Comparison of ENCODE assay signal across 18 cellular contexts in genomic region chr7:140294454-140294853, GRCh38.
A peak's percentile ranks its signal among the peaks of the same experiment; 100 is the strongest.
DNase-seq lines count a peak whose midpoint lies in the region; ATAC-seq, FAIRE-seq and TF ChIP-seq lines count a peak whose summit lies in the region.
"Had no signal": no experiment of that assay in that cellular context is flagged by ENCODE, and none has a peak within 500 bp of the region (broad histone marks: within the 10 kb centered on the region; RNA-seq: fewer than 3 reads in every experiment).

No MANE protein-coding gene starts in this region.

- H3K27ac ChIP-seq in HepG2 (ENCODE audit: extremely low read length, insufficient read depth, low read length) (no peak overlapping the region), right lobe of liver (no peak overlapping the region), GM12878 (ENCODE audit: control insufficient read depth, insufficient read depth) (no peak overlapping the region)
- H3K27ac ChIP-seq: BLaER1 had no signal

- POLR2A ChIA-PET in HepG2 (lab: Yijun Ruan, JAX) (no interaction called here), GM12878 (lab: Charles Lee) (no interaction called here)

- TF ChIP-seq EP300 in HepG2 (IDR thresholded peaks at IDR 0.05; ENCODE audit: low read depth in 2 of 2, low read length in 2 of 2) (no peak), HepG2 (CRISPR knock-in tag; IDR thresholded peaks at IDR 0.05; ENCODE audit: borderline replicate concordance) (no peak), GM12878 (IDR thresholded peaks at IDR 0.05; ENCODE audit: borderline replicate concordance in 1 of 2, control insufficient read depth in 1 of 2, low read depth in 2 of 2, low read length in 2 of 2) (no peak)

- H3K36me3 ChIP-seq in HepG2 (replicated peaks in 1 of 2; ENCODE audit: control insufficient read depth in 1 of 2, insufficient read depth in 2 of 2, low read length in 2 of 2) (no peaks in the 10 kb centered on the region; a peak in 1 of 5 replicates), right lobe of liver (no peaks in the 10 kb centered on the region), GM12878 (ENCODE audit: control insufficient read depth in 2 of 2, insufficient read depth in 2 of 2, low read length in 1 of 2) (no peaks in the 10 kb centered on the region), H7 (replicated peaks; ENCODE audit: control insufficient read depth, insufficient read depth, low read length) (no peaks in the 10 kb centered on the region)
- H3K36me3 ChIP-seq: BLaER1 had no signal

- no peaks in the 10 kb centered on the region for H3K9me3 ChIP-seq in HepG2 (ENCODE audit: low read length)
- no peaks in the 10 kb centered on the region for H3K9me3 ChIP-seq in right lobe of liver
- no peaks in the 10 kb centered on the region for H3K9me3 ChIP-seq in GM12878 (replicated peaks; ENCODE audit: control insufficient read depth, insufficient read depth, low read length)
- H3K9me3 ChIP-seq: BLaER1 had no signal

- H3K79me2 ChIP-seq in HepG2 (ENCODE audit: insufficient read depth, low read length), result no peaks in the 10 kb centered on the region
- H3K79me2 ChIP-seq in GM12878 (ENCODE audit: control insufficient read depth, insufficient read depth, low read length), result no peaks in the 10 kb centered on the region

- H3K4me3 ChIP-seq in HepG2 (replicated peaks in 1 of 3; ENCODE audit: insufficient read depth in 1 of 3, low read depth in 2 of 3, low read length in 3 of 3), result no peak overlapping the region
- H3K4me3 ChIP-seq in right lobe of liver, result no peak overlapping the region
- no peak overlapping the region for H3K4me3 ChIP-seq in GM12878
- no peak overlapping the region for H3K4me3 ChIP-seq in H7 (ENCODE audit: insufficient read depth, low read depth, low read length)
- H3K4me3 ChIP-seq: BLaER1 had no signal

- peak; percentile 54 for DNase-seq in DMS53 (lab: John Stamatoyannopoulos, UW)
- no peak for DNase-seq in DMS53 treated with DMSO at 0.1 percent for 48 hours (lab: John Stamatoyannopoulos, UW; ENCODE audit: unreplicated experiment)
- DNase-seq in HepG2 (ENCODE audit: low spot score), result no peak
- DNase-seq in right lobe of liver, result no peak
- peak; percentile 1 for DNase-seq in GM12878 (ENCODE audit: low read depth, low spot score)
- no peak for DNase-seq in stimulated activated naive CD4-positive, alpha-beta T cell (lab: John Stamatoyannopoulos, UW)
- DNase-seq in H7, result no peak
- DNase-seq: 8988T; HCEC 1CT; IMR-90; NCI-H1092 treated with DMSO at 0.1 percent for 48 hours; NCI-H187; NCI-H2171 treated with DMSO at 0.1 percent for 48 hours; NCI-H510A treated with DMSO at 0.1 percent for 48 hours; NK-92 treated with Interleukin-12 subunit alpha and Interleukin-12 subunit beta, amount 100 ng/mL, for 24 hours; SHP77 had no signal

- H3K4me1 ChIP-seq in HepG2 (ENCODE audit: insufficient read depth, low read length) (peaks cover 26% of the 10 kb centered on the region), right lobe of liver (no peaks in the 10 kb centered on the region), GM12878 (ENCODE audit: control insufficient read depth, insufficient read depth, low read length) (no peaks in the 10 kb centered on the region)
- H3K4me1 ChIP-seq: BLaER1 had no signal

- FAIRE-seq in HepG2 (lab: Jason Lieb, UNC) (no peak), GM12878 (lab: Jason Lieb, UNC) (no peak)

- no peak overlapping the region for H3K4me2 ChIP-seq in HepG2 (ENCODE audit: low read depth, low read length)
- no peak overlapping the region for H3K4me2 ChIP-seq in GM12878 (ENCODE audit: control insufficient read depth, insufficient read depth)
- H3K4me2 ChIP-seq: BLaER1 had no signal

- intact Hi-C loops in HepG2 (cut with micrococcal nuclease; ENCODE audit: unreplicated experiment) (no loop called here), right lobe of liver (cut with DNase I) (no loop called here), GM12878 (cut with micrococcal nuclease; ENCODE audit: unreplicated experiment) (no loop called here)

- H3K9ac ChIP-seq in HepG2 (ENCODE audit: insufficient read depth, low read depth, low read length), result no peak overlapping the region
- no peak overlapping the region for H3K9ac ChIP-seq in GM12878 (ENCODE audit: control insufficient read depth, insufficient read depth, low read length)
- H3K9ac ChIP-seq: BLaER1 had no signal

- ATAC-seq in HepG2 (peak; percentile 54), right lobe of liver (no peak), GM12878 (peak; percentile 31; the same call in 2 of the 3 replicates), HG03139 (IDR thresholded peaks at IDR 0.05; ENCODE audit: unreplicated experiment) (no peak)

- H2AFZ ChIP-seq in HepG2 (ENCODE audit: low read length), result no peak overlapping the region
- H2AFZ ChIP-seq in GM12878 (ENCODE audit: control insufficient read depth, low read depth, low read length), result no peak overlapping the region

- CTCF ChIA-PET in HepG2 (lab: Yijun Ruan, JAX; ENCODE audit: low intra/inter-chr PET ratio, low total read pairs), result no interaction called here
- CTCF ChIA-PET in GM12878 (lab: Yijun Ruan, JAX), result interaction anchor here (1.3 kb wide), 1 partner anchor 95 kb away, joined by 6 read pairs; no protein-coding TSS in a partner anchor

- H4K20me1 ChIP-seq in HepG2 (ENCODE audit: insufficient read depth, low read length), result no peaks in the 10 kb centered on the region
- no peaks in the 10 kb centered on the region for H4K20me1 ChIP-seq in GM12878 (ENCODE audit: control insufficient read depth, insufficient read depth)
- H4K20me1 ChIP-seq: BLaER1 had no signal

- H3K27me3 ChIP-seq in HepG2 (ENCODE audit: control insufficient read depth in 1 of 2, insufficient read depth in 2 of 2, low read length in 2 of 2) (no peaks in the 10 kb centered on the region), right lobe of liver (no peaks in the 10 kb centered on the region), GM12878 (replicated peaks in 1 of 2; ENCODE audit: control insufficient read depth in 2 of 2, insufficient read depth in 2 of 2, low read length in 1 of 2) (no peaks in the 10 kb centered on the region; a peak in 1 of 4 replicates), H7 (ENCODE audit: control insufficient read depth, insufficient read depth, low read length) (no peaks in the 10 kb centered on the region)
- H3K27me3 ChIP-seq: BLaER1 had no signal

- TF ChIP-seq RAD21 in HepG2 (CRISPR knock-in tag; IDR thresholded peaks at IDR 0.05) (no peak), GM12878 (IDR thresholded peaks at IDR 0.05; ENCODE audit: insufficient read depth, low read depth, low read length) (no peak)

- 83% methylated on average over 2 of the region's 2 CpGs for WGBS in HepG2 (ENCODE audit: low lambda C conversion rate)
- WGBS in right lobe of liver (ENCODE audit: insufficient coverage, low coverage, low lambda C conversion rate, missing lambda C conversion rate), result 100% methylated on average over 2 of the region's 2 CpGs
- 58% methylated on average over 2 of the region's 2 CpGs for WGBS in GM12878 (ENCODE audit: insufficient coverage, insufficient replicate concordance, low lambda C conversion rate, missing lambda C conversion rate)

- SMC1A ChIA-PET in GM12878 (lab: Charles Lee; ENCODE audit: uncharacterized antibody, unreplicated experiment), result interaction anchor here (1.3 kb wide), 1 partner anchor 9 kb away, joined by 3 read pairs; no protein-coding TSS in a partner anchor

- in situ Hi-C loops in HepG2 (cut with HindIII; ENCODE audit: extremely low pct_ligation_motif_present, low pct_unique_long_range_greater_than_20kb), result no loop called here
- in situ Hi-C loops in GM12878 (cut with MboI), result no loop called here

- TF ChIP-seq POLR2A in HepG2 (IDR thresholded peaks at IDR 0.05; ENCODE audit: insufficient read depth in 1 of 2, low read depth in 2 of 2, low read length in 2 of 2) (no peak), right lobe of liver (IDR thresholded peaks at IDR 0.05) (no peak), GM12878 (IDR thresholded peaks at IDR 0.05; ENCODE audit: low read depth, low read length) (no peak)

- no peak for TF ChIP-seq CTCF in HepG2 (CRISPR knock-in tag; IDR thresholded peaks at IDR 0.05)
- TF ChIP-seq CTCF in right lobe of liver (IDR thresholded peaks at IDR 0.05), result no peak
- no peak for TF ChIP-seq CTCF in GM12878 (IDR thresholded peaks at IDR 0.05 in 2 of 3, conservative IDR thresholded peaks at IDR 0.05 in 1 of 3; ENCODE audit: control insufficient read depth in 2 of 3, extremely low read depth in 1 of 3, insufficient read depth in 1 of 3, low read depth in 3 of 3, low read length in 3 of 3)

- BruUV-seq in HepG2 (replicated peaks; lab: Mats Ljungman, UMichigan), result no TSS peak
- no TSS peak for BruUV-seq in GM12878 (replicated peaks; lab: Mats Ljungman, UMichigan)

- RAD21 ChIA-PET in GM12878 (lab: Charles Lee; ENCODE audit: unreplicated experiment), result no interaction called here

TF ChIP-seq in HepG2, 621 proteins besides CTCF, POLR2A, EP300 and RAD21 (continues in another document):
- TF ChIP-seq ZNF577 (CRISPR knock-in tag; IDR thresholded peaks at IDR 0.05; ENCODE audit: borderline replicate concordance, low read depth) (no peak), ETV6 (CRISPR knock-in tag; conservative IDR thresholded peaks at IDR 0.05) (no peak)

TF ChIP-seq in GM12878, 131 proteins besides CTCF, POLR2A, EP300 and RAD21:
- TF ChIP-seq SPI1 (IDR thresholded peaks at IDR 0.05; ENCODE audit: borderline replicate concordance, insufficient read depth, low read depth, low read length), result peak; percentile 84
- TF ChIP-seq PAX8 (IDR thresholded peaks at IDR 0.05), result no peak
- TF ChIP-seq YY1 (IDR thresholded peaks at IDR 0.05; ENCODE audit: low read depth, low read length), result no peak
- TF ChIP-seq MTA3 (IDR thresholded peaks at IDR 0.05; ENCODE audit: borderline replicate concordance, low read length), result no peak
- TF ChIP-seq CBX5 (IDR thresholded peaks at IDR 0.05; ENCODE audit: low read depth), result no peak
- TF ChIP-seq ETV6 (conservative IDR thresholded peaks at IDR 0.05 in 1 of 2, IDR thresholded peaks at IDR 0.05 in 1 of 2; ENCODE audit: borderline replicate concordance in 1 of 2, low read depth in 1 of 2), result no peak
- peak in 1 of 2 experiments; percentile 52; a peak in 1 of 4 replicates for TF ChIP-seq SRF (IDR thresholded peaks at IDR 0.05; ENCODE audit: low read depth in 2 of 2, low read length in 2 of 2)

Comparison
In these comparisons a context has a peak if more than half of its experiments do, and no peak if none do; other contexts are left out.
1. DNase-seq: peak in DMS53 (single experiment) and GM12878 (single experiment); none in DMS53 treated with DMSO at 0.1 percent for 48 hours (single experiment), HepG2 (single experiment), right lobe of liver (0 of 3), stimulated activated naive CD4-positive, alpha-beta T cell (0 of 6) and H7 (single experiment).
2. ATAC-seq: peak in HepG2 (single experiment) and GM12878 (single experiment); none in right lobe of liver (0 of 4) and HG03139 (single experiment).